ENCODE assay signal across 8 cellular contexts in genomic region chr17:27353469-27354050, GRCh38.
A peak's percentile ranks its signal among the peaks of the same experiment; 100 is the strongest.
DNase-seq lines count a peak whose midpoint lies in the region; ATAC-seq and TF ChIP-seq lines count a peak whose summit lies in the region.

No MANE protein-coding gene starts in this region.

- peak; percentile 66 for TF ChIP-seq CTCF in OCI-LY3 (IDR thresholded peaks at IDR 0.05; ENCODE audit: low read depth, low read length)

- peak; percentile 79 for TF ChIP-seq POLR2A in erythroblast (IDR thresholded peaks at IDR 0.05; ENCODE audit: low read length)

- no peaks in the 10 kb centered on the region for H3K79me2 ChIP-seq in OCI-LY3 (ENCODE audit: low read length)

- H3K9ac ChIP-seq in HUES48 (ENCODE audit: low read depth, low read length) (peak overlapping the region; percentile 85), OCI-LY3 (ENCODE audit: low read length) (peak overlapping the region; percentile 71), muscle layer of colon (ENCODE audit: low read length) (peak overlapping the region; percentile 58)

- H3K36me3 ChIP-seq in HUES48 (ENCODE audit: control insufficient read depth, insufficient read depth, low read length) (no peaks in the 10 kb centered on the region), OCI-LY3 (replicated peaks; ENCODE audit: low read depth, low read length) (no peaks in the 10 kb centered on the region), muscle layer of colon (ENCODE audit: insufficient read depth, low read length) (no peaks in the 10 kb centered on the region)

- DNase-seq in DMS 273 (lab: John Stamatoyannopoulos, UW; ENCODE audit: unreplicated experiment), result peak; percentile 98
- DNase-seq in activated T-cell treated with anti-CD3 and anti-CD28 coated beads, Interleukin-2, amount 50 U/mL, for 1 hour, result peak; percentile 90
- peak; percentile 93 to 98 for DNase-seq in erythroblast (lab: John Stamatoyannopoulos, UW)
- DNase-seq in stimulated activated CD8-positive, alpha-beta memory T cell treated with anti-CD3 and anti-CD28 coated beads, Interleukin-7, amount 100 ng/mL, for 1 hour (ENCODE audit: low read depth in 2 of 2), result peak; percentile 69 to 77

- H3K9me3 ChIP-seq in HUES48 (ENCODE audit: control insufficient read depth, insufficient read depth, low read length), result no peaks in the 10 kb centered on the region
- H3K9me3 ChIP-seq in OCI-LY3 (ENCODE audit: insufficient read depth, low read length), result no peaks in the 10 kb centered on the region
- H3K9me3 ChIP-seq in muscle layer of colon (ENCODE audit: low read length), result no peaks in the 10 kb centered on the region

- H2AFZ ChIP-seq in OCI-LY3 (ENCODE audit: low read depth, low read length), result peak overlapping the region; percentile 92; the same call in 1 of the 2 replicates

- peak overlapping the region; percentile 78 for H3K4me3 ChIP-seq in HUES48 (ENCODE audit: low read depth, low read length)
- peak overlapping the region; percentile 88 for H3K4me3 ChIP-seq in OCI-LY3 (ENCODE audit: low read length)
- H3K4me3 ChIP-seq in muscle layer of colon (ENCODE audit: low read depth in 1 of 2, low read length in 2 of 2), result peak overlapping the region; percentile 64 to 66

- H3K27ac ChIP-seq in HUES48 (ENCODE audit: low read depth, low read length), result peak overlapping the region; percentile 85
- H3K27ac ChIP-seq in OCI-LY3 (ENCODE audit: low read length), result no peak overlapping the region; the same call in 1 of the 2 replicates
- H3K27ac ChIP-seq in muscle layer of colon (ENCODE audit: low read depth, low read length), result peak overlapping the region; percentile 89

- no peaks in the 10 kb centered on the region for H3K27me3 ChIP-seq in HUES48 (ENCODE audit: control insufficient read depth, insufficient read depth, low read length)
- H3K27me3 ChIP-seq in OCI-LY3 (ENCODE audit: low read depth, low read length), result peaks cover 17% of the 10 kb centered on the region
- H3K27me3 ChIP-seq in muscle layer of colon (ENCODE audit: control insufficient read depth in 1 of 2, insufficient read depth in 2 of 2, low read length in 2 of 2), result no peaks in the 10 kb centered on the region

- H3K4me1 ChIP-seq in HUES48 (ENCODE audit: control insufficient read depth, insufficient read depth, low read length) (peaks cover 5% of the 10 kb centered on the region; the same call in 1 of the 2 replicates), OCI-LY3 (ENCODE audit: low read length) (peaks cover 9% of the 10 kb centered on the region), muscle layer of colon (ENCODE audit: insufficient read depth, low read length) (peaks cover 20% of the 10 kb centered on the region)

- peak overlapping the region; percentile 96 for H3K4me2 ChIP-seq in OCI-LY3 (ENCODE audit: low read length)

- ATAC-seq in GM21423 (IDR thresholded peaks at IDR 0.05; ENCODE audit: unreplicated experiment), result peak; percentile 77

- no peaks in the 10 kb centered on the region for H4K20me1 ChIP-seq in OCI-LY3 (ENCODE audit: insufficient read depth, low read length)
